Comparison of ENCODE assay signal across 1 cellular context in the genomic region with DNA sequence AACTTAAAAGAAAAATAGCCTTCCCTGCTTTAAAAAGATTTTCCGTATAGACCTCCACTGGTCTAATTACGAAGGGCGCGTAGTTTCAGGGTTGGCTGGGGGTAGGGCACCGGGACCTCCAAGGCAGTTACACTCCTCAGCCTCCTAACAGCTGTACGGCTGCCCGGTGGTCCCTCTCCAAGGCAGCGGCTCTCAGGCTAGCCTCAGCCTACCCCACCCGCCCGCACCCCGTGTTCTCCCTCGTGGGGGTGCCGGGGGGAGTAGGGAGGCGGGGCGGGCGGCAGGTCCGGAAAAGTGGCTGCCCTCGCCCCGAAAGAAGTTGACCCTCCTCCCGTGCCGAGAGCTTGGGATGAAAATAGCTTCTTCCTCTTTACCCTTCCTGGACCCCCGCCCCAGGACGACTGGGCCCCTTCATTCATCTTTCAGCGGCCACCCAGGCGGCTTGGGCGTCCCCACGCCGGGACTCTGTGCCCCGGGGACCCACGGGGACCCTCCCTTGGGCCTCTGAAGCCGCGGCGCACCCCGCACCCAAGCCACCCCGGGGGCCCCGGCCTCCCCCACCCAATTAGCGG.
A peak's percentile ranks its signal among the peaks of the same experiment; 100 is the strongest.
TF ChIP-seq lines count a peak whose summit lies in the region.

No MANE protein-coding gene starts in this region.

TF ChIP-seq in HepG2, 621 proteins besides CTCF, POLR2A, EP300 and RAD21 (continued from another document and continues in another):
- TF ChIP-seq ZBTB10 (CRISPR knock-in tag; IDR thresholded peaks at IDR 0.05; ENCODE audit: borderline replicate concordance) (0 out of 2 replicates have a peak, but pooled peaks have one; percentile 13), ZNF749 (CRISPR knock-in tag; IDR thresholded peaks at IDR 0.05; ENCODE audit: borderline replicate concordance) (no peak), PHB2 (IDR thresholded peaks at IDR 0.05; ENCODE audit: partially characterized antibody) (no peak), ZNF747 (CRISPR knock-in tag; IDR thresholded peaks at IDR 0.05; ENCODE audit: borderline replicate concordance) (no peak), LCORL (IDR thresholded peaks at IDR 0.05) (no peak), LCORL (CRISPR knock-in tag; IDR thresholded peaks at IDR 0.05) (no peak), SNAI1 (CRISPR knock-in tag; IDR thresholded peaks at IDR 0.05; ENCODE audit: borderline replicate concordance) (0 out of 2 replicates have a peak, but pooled peaks have one; percentile 33), POLR2G (IDR thresholded peaks at IDR 0.05; ENCODE audit: low read depth, low read length) (peak; percentile 70), SIN3A (IDR thresholded peaks at IDR 0.05; ENCODE audit: borderline replicate concordance, low read depth, low read length) (peak; percentile 25; the same call in 1 of the 2 replicates), ZNF224 (CRISPR knock-in tag; IDR thresholded peaks at IDR 0.05) (0 out of 2 replicates have a peak, but pooled peaks have one; percentile 48), GTF3A (CRISPR knock-in tag; conservative IDR thresholded peaks at IDR 0.05) (no peak), ZNF577 (CRISPR knock-in tag; IDR thresholded peaks at IDR 0.05; ENCODE audit: borderline replicate concordance, low read depth) (no peak), NFE2L1 (CRISPR knock-in tag; IDR thresholded peaks at IDR 0.05; ENCODE audit: borderline replicate concordance) (no peak), ARNT (IDR thresholded peaks at IDR 0.05) (no peak), ZNF205 (CRISPR knock-in tag; IDR thresholded peaks at IDR 0.05) (no peak), U2AF1 (optimal IDR thresholded peaks at IDR 0.05; ENCODE audit: low read depth, low read length) (no peak), PATZ1 (CRISPR knock-in tag; IDR thresholded peaks at IDR 0.05) (peak; percentile 58), SRSF4 (IDR thresholded peaks at IDR 0.05; ENCODE audit: low read depth, low read length, poor library complexity, severe bottlenecking) (no peak), ZNF12 (CRISPR knock-in tag; IDR thresholded peaks at IDR 0.05) (no peak), ZFY (CRISPR knock-in tag; IDR thresholded peaks at IDR 0.05) (peak; percentile 31; the same call in 1 of the 2 replicates), ZNF780A (CRISPR knock-in tag; IDR thresholded peaks at IDR 0.05) (no peak)
- TF ChIP-seq, protein P1, sequence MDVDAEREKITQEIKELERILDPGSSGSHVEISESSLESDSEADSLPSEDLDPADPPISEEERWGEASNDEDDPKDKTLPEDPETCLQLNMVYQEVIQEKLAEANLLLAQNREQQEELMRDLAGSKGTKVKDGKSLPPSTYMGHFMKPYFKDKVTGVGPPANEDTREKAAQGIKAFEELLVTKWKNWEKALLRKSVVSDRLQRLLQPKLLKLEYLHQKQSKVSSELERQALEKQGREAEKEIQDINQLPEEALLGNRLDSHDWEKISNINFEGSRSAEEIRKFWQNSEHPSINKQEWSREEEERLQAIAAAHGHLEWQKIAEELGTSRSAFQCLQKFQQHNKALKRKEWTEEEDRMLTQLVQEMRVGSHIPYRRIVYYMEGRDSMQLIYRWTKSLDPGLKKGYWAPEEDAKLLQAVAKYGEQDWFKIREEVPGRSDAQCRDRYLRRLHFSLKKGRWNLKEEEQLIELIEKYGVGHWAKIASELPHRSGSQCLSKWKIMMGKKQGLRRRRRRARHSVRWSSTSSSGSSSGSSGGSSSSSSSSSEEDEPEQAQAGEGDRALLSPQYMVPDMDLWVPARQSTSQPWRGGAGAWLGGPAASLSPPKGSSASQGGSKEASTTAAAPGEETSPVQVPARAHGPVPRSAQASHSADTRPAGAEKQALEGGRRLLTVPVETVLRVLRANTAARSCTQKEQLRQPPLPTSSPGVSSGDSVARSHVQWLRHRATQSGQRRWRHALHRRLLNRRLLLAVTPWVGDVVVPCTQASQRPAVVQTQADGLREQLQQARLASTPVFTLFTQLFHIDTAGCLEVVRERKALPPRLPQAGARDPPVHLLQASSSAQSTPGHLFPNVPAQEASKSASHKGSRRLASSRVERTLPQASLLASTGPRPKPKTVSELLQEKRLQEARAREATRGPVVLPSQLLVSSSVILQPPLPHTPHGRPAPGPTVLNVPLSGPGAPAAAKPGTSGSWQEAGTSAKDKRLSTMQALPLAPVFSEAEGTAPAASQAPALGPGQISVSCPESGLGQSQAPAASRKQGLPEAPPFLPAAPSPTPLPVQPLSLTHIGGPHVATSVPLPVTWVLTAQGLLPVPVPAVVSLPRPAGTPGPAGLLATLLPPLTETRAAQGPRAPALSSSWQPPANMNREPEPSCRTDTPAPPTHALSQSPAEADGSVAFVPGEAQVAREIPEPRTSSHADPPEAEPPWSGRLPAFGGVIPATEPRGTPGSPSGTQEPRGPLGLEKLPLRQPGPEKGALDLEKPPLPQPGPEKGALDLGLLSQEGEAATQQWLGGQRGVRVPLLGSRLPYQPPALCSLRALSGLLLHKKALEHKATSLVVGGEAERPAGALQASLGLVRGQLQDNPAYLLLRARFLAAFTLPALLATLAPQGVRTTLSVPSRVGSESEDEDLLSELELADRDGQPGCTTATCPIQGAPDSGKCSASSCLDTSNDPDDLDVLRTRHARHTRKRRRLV (CRISPR knock-in tag; IDR thresholded peaks at IDR 0.05), result no peak
- TF ChIP-seq, protein P2, sequence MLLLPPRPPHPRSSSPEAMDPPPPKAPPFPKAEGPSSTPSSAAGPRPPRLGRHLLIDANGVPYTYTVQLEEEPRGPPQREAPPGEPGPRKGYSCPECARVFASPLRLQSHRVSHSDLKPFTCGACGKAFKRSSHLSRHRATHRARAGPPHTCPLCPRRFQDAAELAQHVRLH (CRISPR knock-in tag; IDR thresholded peaks at IDR 0.05; ENCODE audit: borderline replicate concordance, low read depth), result no peak
- TF ChIP-seq, protein P3, sequence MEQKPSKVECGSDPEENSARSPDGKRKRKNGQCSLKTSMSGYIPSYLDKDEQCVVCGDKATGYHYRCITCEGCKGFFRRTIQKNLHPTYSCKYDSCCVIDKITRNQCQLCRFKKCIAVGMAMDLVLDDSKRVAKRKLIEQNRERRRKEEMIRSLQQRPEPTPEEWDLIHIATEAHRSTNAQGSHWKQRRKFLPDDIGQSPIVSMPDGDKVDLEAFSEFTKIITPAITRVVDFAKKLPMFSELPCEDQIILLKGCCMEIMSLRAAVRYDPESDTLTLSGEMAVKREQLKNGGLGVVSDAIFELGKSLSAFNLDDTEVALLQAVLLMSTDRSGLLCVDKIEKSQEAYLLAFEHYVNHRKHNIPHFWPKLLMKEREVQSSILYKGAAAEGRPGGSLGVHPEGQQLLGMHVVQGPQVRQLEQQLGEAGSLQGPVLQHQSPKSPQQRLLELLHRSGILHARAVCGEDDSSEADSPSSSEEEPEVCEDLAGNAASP (CRISPR knock-in tag; IDR thresholded peaks at IDR 0.05; ENCODE audit: borderline replicate concordance), result no peak
- TF ChIP-seq, protein P4, sequence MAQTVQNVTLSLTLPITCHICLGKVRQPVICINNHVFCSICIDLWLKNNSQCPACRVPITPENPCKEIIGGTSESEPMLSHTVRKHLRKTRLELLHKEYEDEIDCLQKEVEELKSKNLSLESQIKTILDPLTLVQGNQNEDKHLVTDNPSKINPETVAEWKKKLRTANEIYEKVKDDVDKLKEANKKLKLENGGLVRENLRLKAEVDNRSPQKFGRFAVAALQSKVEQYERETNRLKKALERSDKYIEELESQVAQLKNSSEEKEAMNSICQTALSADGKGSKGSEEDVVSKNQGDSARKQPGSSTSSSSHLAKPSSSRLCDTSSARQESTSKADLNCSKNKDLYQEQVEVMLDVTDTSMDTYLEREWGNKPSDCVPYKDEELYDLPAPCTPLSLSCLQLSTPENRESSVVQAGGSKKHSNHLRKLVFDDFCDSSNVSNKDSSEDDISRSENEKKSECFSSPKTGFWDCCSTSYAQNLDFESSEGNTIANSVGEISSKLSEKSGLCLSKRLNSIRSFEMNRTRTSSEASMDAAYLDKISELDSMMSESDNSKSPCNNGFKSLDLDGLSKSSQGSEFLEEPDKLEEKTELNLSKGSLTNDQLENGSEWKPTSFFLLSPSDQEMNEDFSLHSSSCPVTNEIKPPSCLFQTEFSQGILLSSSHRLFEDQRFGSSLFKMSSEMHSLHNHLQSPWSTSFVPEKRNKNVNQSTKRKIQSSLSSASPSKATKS (CRISPR knock-in tag; IDR thresholded peaks at IDR 0.05), result no peak
- TF ChIP-seq, protein P5, sequence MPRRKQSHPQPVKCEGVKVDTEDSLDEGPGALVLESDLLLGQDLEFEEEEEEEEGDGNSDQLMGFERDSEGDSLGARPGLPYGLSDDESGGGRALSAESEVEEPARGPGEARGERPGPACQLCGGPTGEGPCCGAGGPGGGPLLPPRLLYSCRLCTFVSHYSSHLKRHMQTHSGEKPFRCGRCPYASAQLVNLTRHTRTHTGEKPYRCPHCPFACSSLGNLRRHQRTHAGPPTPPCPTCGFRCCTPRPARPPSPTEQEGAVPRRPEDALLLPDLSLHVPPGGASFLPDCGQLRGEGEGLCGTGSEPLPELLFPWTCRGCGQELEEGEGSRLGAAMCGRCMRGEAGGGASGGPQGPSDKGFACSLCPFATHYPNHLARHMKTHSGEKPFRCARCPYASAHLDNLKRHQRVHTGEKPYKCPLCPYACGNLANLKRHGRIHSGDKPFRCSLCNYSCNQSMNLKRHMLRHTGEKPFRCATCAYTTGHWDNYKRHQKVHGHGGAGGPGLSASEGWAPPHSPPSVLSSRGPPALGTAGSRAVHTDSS (CRISPR knock-in tag; conservative IDR thresholded peaks at IDR 0.05), result 0 out of 2 replicates have a peak, but pooled peaks have one; percentile 30
- TF ChIP-seq, protein P6, sequence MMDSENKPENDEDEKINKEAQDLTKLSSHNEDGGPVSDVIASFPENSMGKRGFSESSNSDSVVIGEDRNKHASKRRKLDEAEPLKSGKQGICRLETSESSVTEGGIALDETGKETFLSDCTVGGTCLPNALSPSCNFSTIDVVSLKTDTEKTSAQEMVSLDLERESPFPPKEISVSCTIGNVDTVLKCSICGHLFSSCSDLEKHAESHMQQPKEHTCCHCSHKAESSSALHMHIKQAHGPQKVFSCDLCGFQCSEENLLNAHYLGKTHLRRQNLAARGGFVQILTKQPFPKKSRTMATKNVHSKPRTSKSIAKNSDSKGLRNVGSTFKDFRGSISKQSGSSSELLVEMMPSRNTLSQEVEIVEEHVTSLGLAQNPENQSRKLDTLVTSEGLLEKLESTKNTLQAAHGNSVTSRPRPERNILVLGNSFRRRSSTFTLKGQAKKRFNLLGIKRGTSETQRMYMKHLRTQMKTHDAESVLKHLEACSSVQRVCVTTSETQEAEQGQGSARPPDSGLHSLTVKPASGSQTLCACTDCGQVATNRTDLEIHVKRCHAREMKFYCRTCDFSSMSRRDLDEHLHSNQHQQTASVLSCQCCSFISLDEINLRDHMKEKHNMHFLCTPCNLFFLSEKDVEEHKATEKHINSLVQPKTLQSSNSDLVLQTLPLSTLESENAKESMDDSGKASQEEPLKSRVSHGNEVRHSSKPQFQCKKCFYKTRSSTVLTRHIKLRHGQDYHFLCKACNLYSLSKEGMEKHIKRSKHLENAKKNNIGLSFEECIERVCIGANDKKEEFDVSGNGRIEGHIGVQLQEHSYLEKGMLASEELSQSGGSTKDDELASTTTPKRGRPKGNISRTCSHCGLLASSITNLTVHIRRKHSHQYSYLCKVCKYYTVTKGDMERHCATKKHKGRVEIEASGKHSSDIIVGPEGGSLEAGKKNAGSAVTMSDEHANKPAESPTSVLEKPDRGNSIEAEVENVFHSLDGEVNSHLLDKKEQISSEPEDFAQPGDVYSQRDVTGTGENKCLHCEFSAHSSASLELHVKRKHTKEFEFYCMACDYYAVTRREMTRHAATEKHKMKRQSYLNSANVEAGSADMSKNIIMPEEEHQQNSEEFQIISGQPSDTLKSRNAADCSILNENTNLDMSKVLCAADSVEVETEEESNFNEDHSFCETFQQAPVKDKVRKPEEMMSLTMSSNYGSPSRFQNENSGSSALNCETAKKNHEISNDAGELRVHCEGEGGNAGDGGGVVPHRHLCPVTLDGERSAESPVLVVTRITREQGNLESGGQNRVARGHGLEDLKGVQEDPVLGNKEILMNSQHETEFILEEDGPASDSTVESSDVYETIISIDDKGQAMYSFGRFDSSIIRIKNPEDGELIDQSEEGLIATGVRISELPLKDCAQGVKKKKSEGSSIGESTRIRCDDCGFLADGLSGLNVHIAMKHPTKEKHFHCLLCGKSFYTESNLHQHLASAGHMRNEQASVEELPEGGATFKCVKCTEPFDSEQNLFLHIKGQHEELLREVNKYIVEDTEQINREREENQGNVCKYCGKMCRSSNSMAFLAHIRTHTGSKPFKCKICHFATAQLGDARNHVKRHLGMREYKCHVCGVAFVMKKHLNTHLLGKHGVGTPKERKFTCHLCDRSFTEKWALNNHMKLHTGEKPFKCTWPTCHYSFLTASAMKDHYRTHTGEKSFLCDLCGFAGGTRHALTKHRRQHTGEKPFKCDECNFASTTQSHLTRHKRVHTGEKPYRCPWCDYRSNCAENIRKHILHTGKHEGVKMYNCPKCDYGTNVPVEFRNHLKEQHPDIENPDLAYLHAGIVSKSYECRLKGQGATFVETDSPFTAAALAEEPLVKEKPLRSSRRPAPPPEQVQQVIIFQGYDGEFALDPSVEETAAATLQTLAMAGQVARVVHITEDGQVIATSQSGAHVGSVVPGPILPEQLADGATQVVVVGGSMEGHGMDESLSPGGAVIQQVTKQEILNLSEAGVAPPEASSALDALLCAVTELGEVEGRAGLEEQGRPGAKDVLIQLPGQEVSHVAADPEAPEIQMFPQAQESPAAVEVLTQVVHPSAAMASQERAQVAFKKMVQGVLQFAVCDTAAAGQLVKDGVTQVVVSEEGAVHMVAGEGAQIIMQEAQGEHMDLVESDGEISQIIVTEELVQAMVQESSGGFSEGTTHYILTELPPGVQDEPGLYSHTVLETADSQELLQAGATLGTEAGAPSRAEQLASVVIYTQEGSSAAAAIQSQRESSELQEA (CRISPR knock-in tag; IDR thresholded peaks at IDR 0.05; ENCODE audit: not compliant biosample characterization), result peak; percentile 16
